In the genomic region with DNA sequence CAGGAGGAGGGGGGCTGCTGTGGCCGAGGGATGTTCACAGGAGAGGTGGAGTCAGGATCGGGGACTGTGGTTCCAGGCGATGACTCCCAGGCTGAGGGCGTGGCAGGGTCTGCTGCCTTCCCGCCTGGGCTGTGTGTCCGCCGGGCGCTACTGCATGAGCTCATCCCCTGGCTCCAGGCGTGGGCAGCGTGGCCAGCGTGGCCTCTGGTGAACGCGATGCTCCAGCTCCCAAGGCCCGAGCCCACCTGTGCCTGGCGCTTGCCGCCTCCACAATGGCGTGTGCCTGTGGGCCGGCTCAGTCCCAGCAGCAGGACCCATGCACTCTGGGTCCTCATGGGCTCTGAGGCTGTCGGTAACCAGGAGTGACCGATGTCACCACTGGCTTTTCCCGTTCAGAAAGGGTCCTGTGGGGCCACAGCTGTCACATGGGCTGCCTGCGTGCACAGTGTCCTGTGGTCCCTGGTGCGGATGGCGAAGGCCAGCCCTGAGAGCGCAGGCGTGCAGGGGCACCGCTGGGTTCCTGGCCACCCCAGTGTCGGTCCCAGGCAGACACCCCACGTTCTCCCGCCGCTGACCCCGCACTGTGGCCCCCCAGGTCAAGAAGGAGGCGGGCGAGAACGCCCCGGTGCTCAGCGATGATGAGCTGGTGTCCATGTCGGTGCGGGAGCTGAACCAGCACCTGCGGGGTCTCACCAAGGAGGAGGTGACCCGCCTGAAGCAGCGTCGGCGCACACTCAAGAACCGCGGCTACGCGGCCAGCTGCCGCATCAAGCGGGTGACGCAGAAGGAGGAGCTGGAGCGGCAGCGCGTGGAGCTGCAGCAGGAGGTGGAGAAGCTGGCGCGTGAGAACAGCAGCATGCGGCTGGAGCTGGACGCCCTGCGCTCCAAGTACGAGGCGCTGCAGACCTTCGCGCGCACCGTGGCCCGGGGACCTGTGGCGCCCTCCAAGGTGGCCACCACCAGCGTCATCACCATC, we compare ENCODE assay signal across 1 cellular context.
TF ChIP-seq lines count a peak whose summit lies in the region.

No MANE protein-coding gene starts in this region.

TF ChIP-seq in GM12878, 131 proteins besides CTCF, POLR2A, EP300 and RAD21:
- no peak for TF ChIP-seq NBN (IDR thresholded peaks at IDR 0.05)
- TF ChIP-seq SUZ12 (IDR thresholded peaks at IDR 0.05; ENCODE audit: unreplicated experiment): no peak
